In the genomic region with DNA sequence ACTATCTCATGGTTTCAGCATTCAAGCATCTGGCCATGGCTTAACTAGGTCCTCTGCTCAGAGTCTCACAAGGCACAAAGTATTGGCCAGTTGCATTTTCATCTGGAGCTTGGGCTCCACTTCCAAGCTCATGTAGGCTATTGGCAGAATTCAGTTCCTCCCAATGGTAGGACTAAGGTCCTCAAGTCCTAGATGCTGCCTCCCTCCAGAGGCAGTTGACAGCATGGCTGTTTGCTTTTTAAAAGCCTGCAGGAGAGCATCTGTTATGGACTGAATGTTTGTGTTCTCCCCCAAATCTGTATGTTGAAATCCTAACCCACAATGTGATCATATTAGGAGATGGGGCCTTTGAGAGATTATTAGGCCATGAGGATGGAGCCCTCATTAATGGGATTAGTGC, we compare ENCODE assay signal across 22 cellular contexts. TPM values are rescaled to one million over a fixed set of nuclear protein-coding genes. Genes with fewer than 3 reads are reported as not detected.
DNase-seq lines count a peak whose midpoint lies in the region; ATAC-seq, FAIRE-seq and TF ChIP-seq lines count a peak whose summit lies in the region.
"Had no signal": no experiment of that assay in that cellular context is flagged by ENCODE, and none has a peak within 500 bp of the region (broad histone marks: within the 10 kb centered on the region; RNA-seq: fewer than 3 reads in every experiment).

No MANE protein-coding gene starts in this region.

- H3K9ac ChIP-seq in endodermal cell (ENCODE audit: extremely low read depth, low read length, poor library complexity, severe bottlenecking), result no peak overlapping the region

- H3K36me3 ChIP-seq in endodermal cell (ENCODE audit: control insufficient read depth, insufficient read depth, low read length), result no peaks in the 10 kb centered on the region
- H3K36me3 ChIP-seq: brain microvascular endothelial cell, colonic mucosa, stomach had no signal

- peaks cover 5% of the 10 kb centered on the region for H3K4me1 Mint-ChIP-seq in endodermal cell

- no peak overlapping the region for H3K4me3 ChIP-seq in AG04450 (ENCODE audit: low read depth, low read length)
- H3K4me3 ChIP-seq in endodermal cell (ENCODE audit: low read length), result no peak overlapping the region
- H3K4me3 ChIP-seq: colonic mucosa, stomach had no signal

- POLR2A ChIA-PET in AG04450 (lab: Yijun Ruan, JAX), result no interaction called here

- H3K4me1 ChIP-seq in endodermal cell (ENCODE audit: control insufficient read depth, insufficient read depth, low read length), result no peaks in the 10 kb centered on the region
- H3K4me1 ChIP-seq: colonic mucosa had no signal

- no peaks in the 10 kb centered on the region for H3K36me3 Mint-ChIP-seq in endodermal cell (ENCODE audit: low read depth)

- H3K9me3 ChIP-seq in AG04450 (ENCODE audit: control insufficient read depth, insufficient read depth, low read length) (no peaks in the 10 kb centered on the region), endodermal cell (ENCODE audit: control insufficient read depth, low read length) (no peaks in the 10 kb centered on the region)
- H3K9me3 ChIP-seq: colonic mucosa, stomach had no signal

- TF ChIP-seq CTCF in AG04450 (IDR thresholded peaks at IDR 0.05; ENCODE audit: low read depth, low read length), result 0 out of 2 replicates have a peak, but pooled peaks have one; percentile 6
- peak; percentile 60 for TF ChIP-seq CTCF in endodermal cell (conservative IDR thresholded peaks at IDR 0.05)
- no peak for TF ChIP-seq CTCF in D721Med (IDR thresholded peaks at IDR 0.05; ENCODE audit: insufficient read depth, missing control alignments)

- DNase-seq in AG04450 (ENCODE audit: low read depth, low spot score) (no peak), EL (peak; percentile 10), NCI-H69 (lab: John Stamatoyannopoulos, UW) (peak; percentile 22), endodermal cell (no peak), D721Med (ENCODE audit: insufficient read length, low spot score) (no peak), AG08395 (ENCODE audit: low spot score) (no peak)
- DNase-seq: activated CD4-positive, alpha-beta T cell treated with anti-CD3 and anti-CD28 coated beads, Interleukin-2, amount 50 U/mL, for 1 hour; activated CD8-positive, alpha-beta memory T cell treated with anti-CD3 and anti-CD28 coated beads, Interleukin-2, amount 50 U/mL, for 48 hours; brain microvascular endothelial cell; colonic mucosa; head of caudate nucleus; MM.1S; NCI-H1694 treated with DMSO at 0.1 percent for 48 hours; NCI-H345; Right ventricle myocardium superior; small intestine; stimulated activated CD4-positive, alpha-beta T cell treated with anti-CD3 and anti-CD28 coated beads, Interleukin-4, amount 100 ng/mL, for 1 hour; stomach; trophoblast cell had no signal

- CTCF ChIA-PET in AG04450 (lab: Charles Lee), result interaction anchor here (1.0 kb wide), 1 partner anchor 30 kb away, joined by 3 read pairs; no protein-coding TSS in a partner anchor

- H3K27ac ChIP-seq in AG04450 (ENCODE audit: low read depth, low read length) (no peak overlapping the region), endodermal cell (ENCODE audit: low read depth, low read length) (no peak overlapping the region)
- H3K27ac ChIP-seq: brain microvascular endothelial cell, colonic mucosa, stomach had no signal

- FAIRE-seq in D721Med (lab: Jason Lieb, UNC), result no peak
- FAIRE-seq: small intestine had no signal

- H3K27ac Mint-ChIP-seq in endodermal cell, result no peak overlapping the region

- no peak for ATAC-seq in GM21447 (IDR thresholded peaks at IDR 0.05; ENCODE audit: unreplicated experiment)
- no peak for ATAC-seq in HG03354 (IDR thresholded peaks at IDR 0.05; ENCODE audit: poor library complexity, severe bottlenecking, unreplicated experiment)

- H3K27me3 Mint-ChIP-seq in endodermal cell (ENCODE audit: insufficient read depth), result no peaks in the 10 kb centered on the region

- H3K4me3 Mint-ChIP-seq in endodermal cell, result no peak overlapping the region

- H3K27me3 ChIP-seq in AG04450 (ENCODE audit: control insufficient read depth, insufficient read depth, low read length) (no peaks in the 10 kb centered on the region), endodermal cell (ENCODE audit: control insufficient read depth, insufficient read depth, low read length, poor library complexity, severe bottlenecking) (no peaks in the 10 kb centered on the region)
- H3K27me3 ChIP-seq: brain microvascular endothelial cell, colonic mucosa, stomach had no signal

- H3K9me3 Mint-ChIP-seq in endodermal cell, result no peaks in the 10 kb centered on the region

RNA-seq across cellular contexts. Expression of gene HLX, which starts 38.0 kb away (rescaled TPM):
- 3.7 TPM in 2 replicates for polyA plus RNA-seq in AG04450 (2011; rRNA removed)
- polyA minus RNA-seq in AG04450 (2011; rRNA and poly(A)+ RNA removed), result 2.6 and 7.2 TPM in 2 replicates
- 1 to 10 TPM; 2.9 to 5.0 TPM for total RNA-seq in endodermal cell
- 2.0 TPM for polyA plus RNA-seq in endodermal cell (2013, experiment 1 of 2)
- polyA plus RNA-seq in endodermal cell (2013, experiment 2 of 2), result 3.5 TPM

RNA-seq across cellular contexts. Expression of gene MTARC1, which starts 54.6 kb away (rescaled TPM):
- 2.1 and 2.6 TPM in 2 replicates for polyA plus RNA-seq in AG04450 (2011; rRNA removed)
- polyA minus RNA-seq in AG04450 (2011; rRNA and poly(A)+ RNA removed), result 1.1 and 2.0 TPM in 2 replicates
- 10 to 100 TPM; 53.1 to 75.4 TPM for total RNA-seq in endodermal cell
- polyA plus RNA-seq in endodermal cell (2013, experiment 1 of 2), result 18.3 TPM
- polyA plus RNA-seq in endodermal cell (2013, experiment 2 of 2), result 16.6 TPM
- total RNA-seq: T-helper 1 cell treated with Interleukin-12 subunit alpha and Interleukin-12 subunit beta and Interleukin-4 antibody, amounts not matched to agents 30 ng/mL and 1 ng/mL, for 36 hours had no signal

Comparison
In these comparisons a context has a peak if more than half of its experiments do, and no peak if none do; other contexts are left out.
1. DNase-seq: peak in EL (single experiment) and NCI-H69 (single experiment); none in AG04450 (single experiment), endodermal cell (single experiment), D721Med (single experiment) and AG08395 (single experiment).